Comparison of ENCODE assay signal across 1 cellular context in genomic region chr10:112471878-112472487, GRCh38.
TF ChIP-seq lines count a peak whose summit lies in the region.

No MANE protein-coding gene starts in this region.

TF ChIP-seq in GM23338, 12 proteins besides CTCF, POLR2A, EP300 and RAD21 (continued from another document):
- TF ChIP-seq REST (IDR thresholded peaks at IDR 0.05; ENCODE audit: unreplicated experiment), result no peak
- TF ChIP-seq POLR2AphosphoS5 (IDR thresholded peaks at IDR 0.05; ENCODE audit: low read depth), result no peak
- no peak for TF ChIP-seq CREB1 (CRISPR knock-in tag; IDR thresholded peaks at IDR 0.05; ENCODE audit: low read depth)
- no peak for TF ChIP-seq STAT1 (IDR thresholded peaks at IDR 0.05; ENCODE audit: unreplicated experiment)
- no peak for TF ChIP-seq ETS1 (IDR thresholded peaks at IDR 0.05)
- no peak for TF ChIP-seq EZH2phosphoT487 (IDR thresholded peaks at IDR 0.05; ENCODE audit: unreplicated experiment)
- no peak for TF ChIP-seq JUNB (IDR thresholded peaks at IDR 0.05; ENCODE audit: unreplicated experiment)
